ENCODE assay signal across 27 cellular contexts in genomic region chr10:115988380-115988779, GRCh38.
"Had no signal": no experiment of that assay in that cellular context is flagged by ENCODE, and none has a peak within 500 bp of the region (broad histone marks: within the 10 kb centered on the region; RNA-seq: fewer than 3 reads in every experiment).

No MANE protein-coding gene starts in this region.

- H3K27ac ChIP-seq: colonic mucosa, coronary artery, dorsolateral prefrontal cortex, esophagus muscularis mucosa, esophagus squamous epithelium, foreskin keratinocyte, gastrocnemius medialis, gastroesophageal sphincter, heart left ventricle, heart right ventricle had no signal

- H3K27me3 ChIP-seq: colonic mucosa, esophagus muscularis mucosa, esophagus squamous epithelium, foreskin keratinocyte, gastrocnemius medialis, gastroesophageal sphincter, heart left ventricle, heart right ventricle had no signal

- ATAC-seq: effector memory CD8-positive, alpha-beta T cell; esophagus mucosa; foreskin keratinocyte; gastrocnemius medialis; gastroesophageal sphincter; heart left ventricle; heart right ventricle had no signal

- H3K36me3 ChIP-seq: colonic mucosa, esophagus muscularis mucosa, esophagus squamous epithelium, gastrocnemius medialis, gastroesophageal sphincter, heart left ventricle, heart right ventricle had no signal

- FAIRE-seq: colon, endometrium, endothelial cell of umbilical vein, frontal cortex had no signal

- H3K4me1 ChIP-seq: colonic mucosa, esophagus muscularis mucosa, esophagus squamous epithelium, gastrocnemius medialis, gastroesophageal sphincter, heart left ventricle, heart right ventricle had no signal

- DNase-seq: colonic mucosa; cortex of kidney; dermis blood vessel endothelial cell; dorsolateral prefrontal cortex; effector CD4-positive, alpha-beta T cell; effector CD8-positive, alpha-beta T cell; effector memory CD4-positive, alpha-beta T cell; effector memory CD8-positive, alpha-beta T cell; endodermal cell; erythroblast; esophagus squamous epithelium; foreskin fibroblast; foreskin keratinocyte; foreskin melanocyte; gastrocnemius medialis; glutamatergic neuron; head of caudate nucleus; heart left ventricle; heart right ventricle had no signal

- H3K4me3 ChIP-seq: colonic mucosa, coronary artery, dorsolateral prefrontal cortex, esophagus muscularis mucosa, esophagus squamous epithelium, gastrocnemius medialis, gastroesophageal sphincter, heart left ventricle, heart right ventricle had no signal

- H3K9me3 ChIP-seq: colonic mucosa, esophagus squamous epithelium, gastrocnemius medialis had no signal
